Comparison of ENCODE assay signal across 22 cellular contexts in genomic region chr4:47500776-47501175, GRCh38.
"Had no signal": no experiment of that assay in that cellular context is flagged by ENCODE, and none has a peak within 500 bp of the region (broad histone marks: within the 10 kb centered on the region; RNA-seq: fewer than 3 reads in every experiment).

No MANE protein-coding gene starts in this region.

- H3K27ac ChIP-seq: cardiac muscle cell, epithelial cell of prostate, neural progenitor cell, testis, vagina had no signal

- H3K4me3 ChIP-seq: cardiac muscle cell, heart left ventricle, neural progenitor cell, sigmoid colon, smooth muscle cell, testis, vagina had no signal

- ATAC-seq: activated CD8-positive, alpha-beta T cell treated with anti-CD3 and anti-CD28 coated beads, Interleukin-2, amount 10 ng/mL, durations not matched to agents 7 days and 5 days; heart left ventricle; left ventricle myocardium superior; naive thymus-derived CD8-positive, alpha-beta T cell had no signal

- DNase-seq: activated CD4-positive, alpha-beta T cell treated with anti-CD3 and anti-CD28 coated beads for 1 hour; activated CD4-positive, alpha-beta T cell treated with anti-CD3 and anti-CD28 coated beads, Interleukin-2, amount 50 U/mL, for 1 hour; activated CD8-positive, alpha-beta T cell treated with anti-CD3 and anti-CD28 coated beads, Interleukin-2, amount 10 ng/mL, durations not matched to agents 7 days and 5 days; activated naive CD4-positive, alpha-beta T cell treated with anti-CD3 and anti-CD28 coated beads for 36 hours; activated T-cell treated with anti-CD3 and anti-CD28 coated beads, Interleukin-2, amount 50 U/mL, for 24 hours; amygdala; cortex of kidney; heart left ventricle; left ventricle myocardium superior; mammary epithelial cell; naive thymus-derived CD8-positive, alpha-beta T cell; retina; sigmoid colon; stimulated activated CD4-positive, alpha-beta T cell treated with anti-CD3 and anti-CD28 coated beads, Interleukin-2, amount 100 ng/mL, for 48 hours; stimulated activated CD8-positive, alpha-beta memory T cell treated with anti-CD3 and anti-CD28 coated beads, Interleukin-4, amount 100 ng/mL, for 48 hours; stimulated activated naive CD4-positive, alpha-beta T cell; testis had no signal

- H3K27me3 ChIP-seq: cardiac muscle cell, heart left ventricle, neural progenitor cell, sigmoid colon, testis, vagina had no signal
